Comparison of ENCODE assay signal across 24 cellular contexts in the genomic region with DNA sequence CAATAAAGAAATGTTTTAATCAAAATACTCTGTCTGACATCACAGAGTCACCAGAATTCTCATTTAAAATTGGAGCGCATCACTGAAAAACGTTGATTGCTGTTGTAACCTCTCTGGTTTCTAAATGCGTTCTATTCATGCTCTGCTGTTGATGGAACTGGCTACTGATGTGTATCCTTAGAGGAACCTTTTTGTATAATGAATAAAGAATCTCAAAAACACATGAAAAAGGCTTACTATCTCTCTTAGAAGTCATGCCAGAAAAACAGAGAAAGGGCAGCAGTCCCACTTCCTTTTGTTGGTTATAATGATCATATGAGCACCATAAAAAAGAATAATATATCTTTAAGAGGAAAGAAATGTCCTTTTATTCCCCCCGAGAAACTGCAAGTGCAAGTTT.
DNase-seq lines count a peak whose midpoint lies in the region; ATAC-seq and TF ChIP-seq lines count a peak whose summit lies in the region.
"Had no signal": no experiment of that assay in that cellular context is flagged by ENCODE, and none has a peak within 500 bp of the region (broad histone marks: within the 10 kb centered on the region; RNA-seq: fewer than 3 reads in every experiment).

No MANE protein-coding gene starts in this region.

- H3K27me3 Mint-ChIP-seq in nephron (ENCODE audit: low read depth) (no peaks in the 10 kb centered on the region), Calu3 (ENCODE audit: unreplicated experiment) (no peaks in the 10 kb centered on the region)
- H3K27me3 Mint-ChIP-seq: CD4-positive, alpha-beta memory T cell; CD4-positive, CD25-positive, alpha-beta regulatory T cell; CD8-positive, alpha-beta memory T cell had no signal

- H3K27ac ChIP-seq in VCaP = peak overlapping the region; percentile 31; the same call in 1 of the 2 replicates
- H3K27ac ChIP-seq in uterus = no peak overlapping the region
- H3K27ac ChIP-seq: BLaER1 had no signal

- no peaks in the 10 kb centered on the region for H3K9me3 Mint-ChIP-seq in nephron
- H3K9me3 Mint-ChIP-seq in Calu3 (ENCODE audit: low read depth, unreplicated experiment) = no peaks in the 10 kb centered on the region

- DNase-seq in Jurkat, Clone E6-1 (ENCODE audit: low read depth, low spot score) = peak; percentile 41
- no peak for DNase-seq in uterus
- DNase-seq in activated naive CD4-positive, alpha-beta T cell (lab: John Stamatoyannopoulos, UW) = no peak
- DNase-seq in Calu3 = no peak
- DNase-seq: 8988T; ACHN; BE2C; C1 segment of cervical spinal cord; Caco-2; CD4-positive, alpha-beta memory T cell; CD4-positive, CD25-positive, alpha-beta regulatory T cell; CD8-positive, alpha-beta memory T cell; DMS 273 treated with DMSO at 0.1 percent for 48 hours; DMS153; DMS53; DND-41; EL; GDM1 had no signal

- H3K36me3 ChIP-seq in uterus = no peaks in the 10 kb centered on the region
- H3K36me3 ChIP-seq: BE2C, BLaER1 had no signal

- no peaks in the 10 kb centered on the region for H3K4me1 ChIP-seq in uterus
- H3K4me1 ChIP-seq: BE2C, Caco-2 had no signal

- no peak overlapping the region for H3K4me3 ChIP-seq in Jurkat, Clone E6-1 (ENCODE audit: low read length)
- H3K4me3 ChIP-seq in uterus = no peak overlapping the region
- H3K4me3 ChIP-seq: BLaER1, GM12878 had no signal

- intact Hi-C loops in uterus (cut with DNase I; ENCODE audit: low total_unique reads) (no loop called here), Calu3 (cut with micrococcal nuclease; ENCODE audit: unreplicated experiment) (no loop called here)

- CTCF ChIA-PET in Calu3 (lab: Charles Lee) = no interaction called here

- ATAC-seq in GM19467 (IDR thresholded peaks at IDR 0.05; ENCODE audit: unreplicated experiment) = no peak
- ATAC-seq: GM12878 had no signal

- no peak for TF ChIP-seq CTCF in VCaP (conservative IDR thresholded peaks at IDR 0.05)
- no peak for TF ChIP-seq CTCF in nephron (IDR thresholded peaks at IDR 0.05; ENCODE audit: unreplicated experiment in 3 of 3)
- no peak for TF ChIP-seq CTCF in uterus (IDR thresholded peaks at IDR 0.05)
- no peak for TF ChIP-seq CTCF in Calu3 (IDR thresholded peaks at IDR 0.05; ENCODE audit: unreplicated experiment)

- H3K27me3 ChIP-seq in uterus = no peaks in the 10 kb centered on the region
- H3K27me3 ChIP-seq: BE2C, BLaER1 had no signal

- H3K4me3 Mint-ChIP-seq in nephron (no peak overlapping the region), Calu3 (ENCODE audit: low read depth, unreplicated experiment) (no peak overlapping the region)
- H3K4me3 Mint-ChIP-seq: CD14-positive monocyte; CD4-positive, alpha-beta memory T cell; CD4-positive, CD25-positive, alpha-beta regulatory T cell; CD8-positive, alpha-beta memory T cell had no signal

- peak overlapping the region; percentile 59 to 74 (median 66) for H3K27ac Mint-ChIP-seq in nephron
- H3K27ac Mint-ChIP-seq in Calu3 (ENCODE audit: unreplicated experiment) = no peak overlapping the region
- H3K27ac Mint-ChIP-seq: CD14-positive monocyte; CD4-positive, alpha-beta memory T cell; CD4-positive, CD25-positive, alpha-beta regulatory T cell; CD8-positive, alpha-beta memory T cell had no signal

- BruUV-seq in Calu3 (replicated peaks; lab: Mats Ljungman, UMichigan) = no TSS peak

- no peak for TF ChIP-seq POLR2A in uterus (IDR thresholded peaks at IDR 0.05)

- no peaks in the 10 kb centered on the region for H3K9me3 ChIP-seq in uterus
- H3K9me3 ChIP-seq: BE2C, BLaER1, Caco-2 had no signal

- H3K4me1 Mint-ChIP-seq in nephron = peaks cover 43% of the 10 kb centered on the region
- H3K4me1 Mint-ChIP-seq in Calu3 (ENCODE audit: low read depth, unreplicated experiment) = peaks cover 10% of the 10 kb centered on the region
- H3K4me1 Mint-ChIP-seq: CD4-positive, alpha-beta memory T cell; CD4-positive, CD25-positive, alpha-beta regulatory T cell; CD8-positive, alpha-beta memory T cell had no signal

- H3K36me3 Mint-ChIP-seq in nephron (ENCODE audit: low read depth) = no peaks in the 10 kb centered on the region
- no peaks in the 10 kb centered on the region for H3K36me3 Mint-ChIP-seq in Calu3 (ENCODE audit: insufficient read depth, unreplicated experiment)
- H3K36me3 Mint-ChIP-seq: CD14-positive monocyte; CD4-positive, alpha-beta memory T cell; CD4-positive, CD25-positive, alpha-beta regulatory T cell; CD8-positive, alpha-beta memory T cell had no signal
